In the genomic region with DNA sequence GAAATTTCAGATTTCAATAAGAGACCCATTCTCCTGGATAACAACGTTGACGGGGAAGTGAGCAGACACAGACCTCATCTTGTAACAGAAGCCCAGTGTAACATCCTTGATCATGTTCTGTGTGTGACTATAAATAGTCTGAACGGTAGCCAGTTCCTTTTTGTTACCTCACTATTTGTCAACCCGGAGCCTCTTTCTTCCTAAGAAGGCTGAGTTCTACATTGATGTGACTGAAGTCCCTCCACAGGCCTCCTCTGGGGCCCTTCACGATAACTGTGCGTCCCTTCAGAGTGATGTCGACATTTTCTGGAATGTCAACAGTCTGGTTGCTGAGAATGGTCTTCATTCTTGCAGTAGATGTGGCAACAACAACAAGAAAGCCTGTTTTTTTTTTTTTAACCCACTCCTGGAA, we compare ENCODE assay signal across 16 cellular contexts. TPM values are rescaled to one million over a fixed set of nuclear protein-coding genes. Genes with fewer than 3 reads are reported as not detected.
DNase-seq lines count a peak whose midpoint lies in the region; ATAC-seq and TF ChIP-seq lines count a peak whose summit lies in the region.
"Had no signal": no experiment of that assay in that cellular context is flagged by ENCODE, and none has a peak within 500 bp of the region (broad histone marks: within the 10 kb centered on the region; RNA-seq: fewer than 3 reads in every experiment).

No MANE protein-coding gene starts in this region.

- no peaks in the 10 kb centered on the region for H3K27me3 Mint-ChIP-seq in stimulated activated memory B cell treated with anti-CD40 and anti-IgM and Interleukin-4, amounts not matched to agents 10 μg/mL and 1 μg/mL and 100 μg/mL, for 72 hours
- no peaks in the 10 kb centered on the region for H3K27me3 Mint-ChIP-seq in activated CD4-positive, alpha-beta T cell treated with anti-CD3 and anti-CD28 coated beads for 36 hours
- H3K27me3 Mint-ChIP-seq: naive B cell had no signal

- peak overlapping the region; percentile 4 for H3K27ac Mint-ChIP-seq in stimulated activated memory B cell treated with anti-CD40 and anti-IgM and Interleukin-4, amounts not matched to agents 10 μg/mL and 1 μg/mL and 100 μg/mL, for 72 hours
- H3K27ac Mint-ChIP-seq in activated CD4-positive, alpha-beta T cell treated with anti-CD3 and anti-CD28 coated beads for 36 hours: no peak overlapping the region
- H3K27ac Mint-ChIP-seq: activated naive CD4-positive, alpha-beta T cell treated with anti-CD3 and anti-CD28 coated beads, Interleukin-2, amount 10 ng/mL, durations not matched to agents 7 days and 5 days had no signal

- POLR2A ChIA-PET in activated CD4-positive, alpha-beta T cell treated with anti-CD3 and anti-CD28 coated beads for 36 hours (lab: Charles Lee): no interaction called here

- no peak for TF ChIP-seq CTCF in GM13976 (IDR thresholded peaks at IDR 0.05; ENCODE audit: borderline replicate concordance, control extremely low read depth, extremely low read depth, insufficient read depth, missing control alignments)

- DNase-seq in GM13976 (ENCODE audit: low spot score): peak; percentile 32
- DNase-seq in SIG-M5 (lab: John Stamatoyannopoulos, UW): peak; percentile 93
- DNase-seq in left ventricle myocardium superior: no peak
- DNase-seq in activated CD4-positive, alpha-beta T cell treated with anti-CD3 and anti-CD28 coated beads for 36 hours: no peak
- DNase-seq in NCI-H524 treated with DMSO at 0.1 percent for 48 hours (lab: John Stamatoyannopoulos, UW): no peak
- DNase-seq: activated naive CD4-positive, alpha-beta T cell treated with anti-CD3 and anti-CD28 coated beads, Interleukin-2, amount 10 ng/mL, durations not matched to agents 7 days and 5 days; cerebellar nuclear complex; DMS 273 treated with DMSO at 0.1 percent for 48 hours; erythroblast; naive B cell; NCI-H1092 treated with DMSO at 0.1 percent for 48 hours; NCI-H526 treated with DMSO at 0.1 percent for 48 hours; small intestine; testis had no signal

- no peak overlapping the region for H3K4me3 Mint-ChIP-seq in stimulated activated memory B cell treated with anti-CD40 and anti-IgM and Interleukin-4, amounts not matched to agents 10 μg/mL and 1 μg/mL and 100 μg/mL, for 72 hours
- no peak overlapping the region for H3K4me3 Mint-ChIP-seq in activated CD4-positive, alpha-beta T cell treated with anti-CD3 and anti-CD28 coated beads for 36 hours
- H3K4me3 Mint-ChIP-seq: activated naive CD4-positive, alpha-beta T cell treated with anti-CD3 and anti-CD28 coated beads, Interleukin-2, amount 10 ng/mL, durations not matched to agents 7 days and 5 days had no signal

- peak; percentile 80 for ATAC-seq in left ventricle myocardium superior
- peak; percentile 63 for ATAC-seq in stimulated activated memory B cell treated with anti-CD40 and anti-IgM and Interleukin-4, amounts not matched to agents 10 μg/mL and 1 μg/mL and 100 μg/mL, for 72 hours
- ATAC-seq in activated CD4-positive, alpha-beta T cell treated with anti-CD3 and anti-CD28 coated beads for 36 hours: no peak
- ATAC-seq in GM18868 (IDR thresholded peaks at IDR 0.05; ENCODE audit: unreplicated experiment): no peak

- in situ Hi-C loops in GM13976 (cut with MboI; ENCODE audit: low sequenced_read_pairs, unreplicated experiment): loop anchor here (10.0 kb wide), 1 partner anchor 407 kb away; the partner anchor contains the start of gene METTL21A

- H3K4me1 Mint-ChIP-seq in stimulated activated memory B cell treated with anti-CD40 and anti-IgM and Interleukin-4, amounts not matched to agents 10 μg/mL and 1 μg/mL and 100 μg/mL, for 72 hours: peaks cover 11% of the 10 kb centered on the region
- no peaks in the 10 kb centered on the region for H3K4me1 Mint-ChIP-seq in activated CD4-positive, alpha-beta T cell treated with anti-CD3 and anti-CD28 coated beads for 36 hours
- H3K4me1 Mint-ChIP-seq: activated naive CD4-positive, alpha-beta T cell treated with anti-CD3 and anti-CD28 coated beads, Interleukin-2, amount 10 ng/mL, durations not matched to agents 7 days and 5 days had no signal

- H3K9me3 Mint-ChIP-seq in stimulated activated memory B cell treated with anti-CD40 and anti-IgM and Interleukin-4, amounts not matched to agents 10 μg/mL and 1 μg/mL and 100 μg/mL, for 72 hours: no peaks in the 10 kb centered on the region
- H3K9me3 Mint-ChIP-seq in activated CD4-positive, alpha-beta T cell treated with anti-CD3 and anti-CD28 coated beads for 36 hours (ENCODE audit: low read depth): no peaks in the 10 kb centered on the region
- H3K9me3 Mint-ChIP-seq: activated naive CD4-positive, alpha-beta T cell treated with anti-CD3 and anti-CD28 coated beads, Interleukin-2, amount 10 ng/mL, durations not matched to agents 7 days and 5 days; naive B cell had no signal

- CTCF ChIA-PET in activated CD4-positive, alpha-beta T cell treated with anti-CD3 and anti-CD28 coated beads for 36 hours (lab: Charles Lee): interaction anchor here (1.0 to 2.2 kb wide), 3 partner anchors 9 to 93 kb away, joined by 3 to 16 read pairs (median 3); no protein-coding TSS in a partner anchor

- H3K36me3 Mint-ChIP-seq in stimulated activated memory B cell treated with anti-CD40 and anti-IgM and Interleukin-4, amounts not matched to agents 10 μg/mL and 1 μg/mL and 100 μg/mL, for 72 hours: no peaks in the 10 kb centered on the region
- no peaks in the 10 kb centered on the region for H3K36me3 Mint-ChIP-seq in activated CD4-positive, alpha-beta T cell treated with anti-CD3 and anti-CD28 coated beads for 36 hours (ENCODE audit: low read depth)
- H3K36me3 Mint-ChIP-seq: activated naive CD4-positive, alpha-beta T cell treated with anti-CD3 and anti-CD28 coated beads, Interleukin-2, amount 10 ng/mL, durations not matched to agents 7 days and 5 days; naive B cell had no signal

- intact Hi-C loops in left ventricle myocardium superior (cut with micrococcal nuclease): no loop called here
- intact Hi-C loops in activated CD4-positive, alpha-beta T cell treated with anti-CD3 and anti-CD28 coated beads for 36 hours (cut with DNase I, micrococcal nuclease): loop anchor here in 1 of 2 experiments (10.0 kb wide), 1 partner anchor 527 kb away; no protein-coding TSS in a partner anchor

RNA-seq across cellular contexts. Expression of gene PLEKHM3, which starts 6.3 kb away (rescaled TPM):
- total RNA-seq in left ventricle myocardium superior: 13.3 TPM
- total RNA-seq in activated CD4-positive, alpha-beta T cell treated with anti-CD3 and anti-CD28 coated beads for 36 hours: 1 to 10 TPM; 4.5 to 5.2 TPM

Comparison
In these comparisons a context has a peak if more than half of its experiments do, and no peak if none do; other contexts are left out.
1. DNase-seq: peak in GM13976 (single experiment) and SIG-M5 (single experiment); none in left ventricle myocardium superior (single experiment), activated CD4-positive, alpha-beta T cell treated with anti-CD3 and anti-CD28 coated beads for 36 hours (single experiment) and NCI-H524 treated with DMSO at 0.1 percent for 48 hours (single experiment).
2. ATAC-seq: peak in left ventricle myocardium superior (single experiment) and stimulated activated memory B cell treated with anti-CD40 and anti-IgM and Interleukin-4, amounts not matched to agents 10 μg/mL and 1 μg/mL and 100 μg/mL, for 72 hours (single experiment); none in activated CD4-positive, alpha-beta T cell treated with anti-CD3 and anti-CD28 coated beads for 36 hours (single experiment) and GM18868 (single experiment).